In genomic region chr7:45881759-45882464, GRCh38 we compare ENCODE assay signal across 1 cellular context.
TF ChIP-seq lines count a peak whose summit lies in the region.

No MANE protein-coding gene starts in this region.

TF ChIP-seq in HepG2, 621 proteins besides CTCF, POLR2A, EP300 and RAD21 (continued from another document and continues in another):
- 0 out of 2 replicates have a peak, but pooled peaks have one; percentile 67 for TF ChIP-seq ZNF775 (CRISPR knock-in tag; IDR thresholded peaks at IDR 0.05; ENCODE audit: borderline replicate concordance)
- TF ChIP-seq HNF1A (IDR thresholded peaks at IDR 0.05; ENCODE audit: low read depth): peak; percentile 91
- peak; percentile 94; the same call in 1 of the 2 replicates for TF ChIP-seq HNF1A (CRISPR knock-in tag; IDR thresholded peaks at IDR 0.05; ENCODE audit: borderline replicate concordance)
- TF ChIP-seq TEAD3 (CRISPR knock-in tag; optimal IDR thresholded peaks at IDR 0.05; ENCODE audit: borderline replicate concordance): peak; percentile 79
- no peak for TF ChIP-seq NFE2 (CRISPR knock-in tag; IDR thresholded peaks at IDR 0.05)
- TF ChIP-seq ZFP36L1 (CRISPR knock-in tag; IDR thresholded peaks at IDR 0.05): peak; percentile 90; the same call in 1 of the 2 replicates
- no peak for TF ChIP-seq ZNF619 (CRISPR knock-in tag; IDR thresholded peaks at IDR 0.05)
- TF ChIP-seq RFX3 (CRISPR knock-in tag; IDR thresholded peaks at IDR 0.05): peak; percentile 65
- TF ChIP-seq TRIM24 (CRISPR knock-in tag; IDR thresholded peaks at IDR 0.05): peak; percentile 95
- peak; percentile 95 for TF ChIP-seq NR2F6 (IDR thresholded peaks at IDR 0.05)
- peak; percentile 93 for TF ChIP-seq NR2F6 (CRISPR knock-in tag; IDR thresholded peaks at IDR 0.05)
- 0 out of 2 replicates have a peak, but pooled peaks have one; percentile 53 for TF ChIP-seq ZNF160 (CRISPR knock-in tag; IDR thresholded peaks at IDR 0.05)
- peak; percentile 82; the same call in 1 of the 2 replicates for TF ChIP-seq ZNF275 (CRISPR knock-in tag; IDR thresholded peaks at IDR 0.05; ENCODE audit: borderline replicate concordance)
- peak; percentile 82 for TF ChIP-seq ATF7-NPFF (CRISPR knock-in tag; IDR thresholded peaks at IDR 0.05; ENCODE audit: low read depth)
- TF ChIP-seq MXI1 (IDR thresholded peaks at IDR 0.05; ENCODE audit: borderline replicate concordance, low read depth, low read length): peak; percentile 45; the same call in 1 of the 3 replicates
- no peak for TF ChIP-seq ZNF274 (CRISPR knock-in tag; IDR thresholded peaks at IDR 0.05)
- peak; percentile 69; the same call in 1 of the 2 replicates for TF ChIP-seq KMT2B (CRISPR knock-in tag; IDR thresholded peaks at IDR 0.05)
- no peak for TF ChIP-seq HOXA7 (CRISPR knock-in tag; IDR thresholded peaks at IDR 0.05)
- TF ChIP-seq JUN (CRISPR knock-in tag; IDR thresholded peaks at IDR 0.05): peak; percentile 98
- peak; percentile 96 for TF ChIP-seq BCL6 (CRISPR knock-in tag; IDR thresholded peaks at IDR 0.05)
- peak; percentile 99 for TF ChIP-seq ZBTB43 (CRISPR knock-in tag; conservative IDR thresholded peaks at IDR 0.05)
- no peak; the same call in 1 of the 2 replicates for TF ChIP-seq ZSCAN31 (CRISPR knock-in tag; IDR thresholded peaks at IDR 0.05; ENCODE audit: low read depth)
- TF ChIP-seq, protein P1, sequence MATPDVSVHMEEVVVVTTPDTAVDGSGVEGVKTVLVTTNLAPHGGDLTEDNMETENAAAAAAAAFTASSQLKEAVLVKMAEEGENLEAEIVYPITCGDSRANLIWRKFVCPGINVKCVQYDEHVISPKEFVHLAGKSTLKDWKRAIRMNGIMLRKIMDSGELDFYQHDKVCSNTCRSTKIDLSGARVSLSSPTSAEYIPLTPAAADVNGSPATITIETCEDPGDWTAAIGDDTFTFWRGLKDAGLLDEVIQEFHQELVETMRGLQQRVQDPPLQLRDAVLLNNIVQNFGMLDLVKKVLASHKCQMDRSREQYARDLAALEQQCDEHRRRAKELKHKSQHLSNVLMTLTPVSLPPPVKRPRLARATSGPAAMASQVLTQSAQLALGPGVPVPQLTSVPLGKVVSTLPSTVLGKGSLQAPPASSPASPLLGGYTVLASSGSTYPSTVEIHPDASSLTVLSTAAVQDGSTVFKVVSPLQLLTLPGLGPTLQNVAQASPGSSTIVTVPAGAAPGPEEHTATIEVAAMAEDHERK (CRISPR knock-in tag; IDR thresholded peaks at IDR 0.05; ENCODE audit: low read depth): no peak
- no peak for TF ChIP-seq ZNF891 (CRISPR knock-in tag; IDR thresholded peaks at IDR 0.05)
- TF ChIP-seq, protein P2, sequence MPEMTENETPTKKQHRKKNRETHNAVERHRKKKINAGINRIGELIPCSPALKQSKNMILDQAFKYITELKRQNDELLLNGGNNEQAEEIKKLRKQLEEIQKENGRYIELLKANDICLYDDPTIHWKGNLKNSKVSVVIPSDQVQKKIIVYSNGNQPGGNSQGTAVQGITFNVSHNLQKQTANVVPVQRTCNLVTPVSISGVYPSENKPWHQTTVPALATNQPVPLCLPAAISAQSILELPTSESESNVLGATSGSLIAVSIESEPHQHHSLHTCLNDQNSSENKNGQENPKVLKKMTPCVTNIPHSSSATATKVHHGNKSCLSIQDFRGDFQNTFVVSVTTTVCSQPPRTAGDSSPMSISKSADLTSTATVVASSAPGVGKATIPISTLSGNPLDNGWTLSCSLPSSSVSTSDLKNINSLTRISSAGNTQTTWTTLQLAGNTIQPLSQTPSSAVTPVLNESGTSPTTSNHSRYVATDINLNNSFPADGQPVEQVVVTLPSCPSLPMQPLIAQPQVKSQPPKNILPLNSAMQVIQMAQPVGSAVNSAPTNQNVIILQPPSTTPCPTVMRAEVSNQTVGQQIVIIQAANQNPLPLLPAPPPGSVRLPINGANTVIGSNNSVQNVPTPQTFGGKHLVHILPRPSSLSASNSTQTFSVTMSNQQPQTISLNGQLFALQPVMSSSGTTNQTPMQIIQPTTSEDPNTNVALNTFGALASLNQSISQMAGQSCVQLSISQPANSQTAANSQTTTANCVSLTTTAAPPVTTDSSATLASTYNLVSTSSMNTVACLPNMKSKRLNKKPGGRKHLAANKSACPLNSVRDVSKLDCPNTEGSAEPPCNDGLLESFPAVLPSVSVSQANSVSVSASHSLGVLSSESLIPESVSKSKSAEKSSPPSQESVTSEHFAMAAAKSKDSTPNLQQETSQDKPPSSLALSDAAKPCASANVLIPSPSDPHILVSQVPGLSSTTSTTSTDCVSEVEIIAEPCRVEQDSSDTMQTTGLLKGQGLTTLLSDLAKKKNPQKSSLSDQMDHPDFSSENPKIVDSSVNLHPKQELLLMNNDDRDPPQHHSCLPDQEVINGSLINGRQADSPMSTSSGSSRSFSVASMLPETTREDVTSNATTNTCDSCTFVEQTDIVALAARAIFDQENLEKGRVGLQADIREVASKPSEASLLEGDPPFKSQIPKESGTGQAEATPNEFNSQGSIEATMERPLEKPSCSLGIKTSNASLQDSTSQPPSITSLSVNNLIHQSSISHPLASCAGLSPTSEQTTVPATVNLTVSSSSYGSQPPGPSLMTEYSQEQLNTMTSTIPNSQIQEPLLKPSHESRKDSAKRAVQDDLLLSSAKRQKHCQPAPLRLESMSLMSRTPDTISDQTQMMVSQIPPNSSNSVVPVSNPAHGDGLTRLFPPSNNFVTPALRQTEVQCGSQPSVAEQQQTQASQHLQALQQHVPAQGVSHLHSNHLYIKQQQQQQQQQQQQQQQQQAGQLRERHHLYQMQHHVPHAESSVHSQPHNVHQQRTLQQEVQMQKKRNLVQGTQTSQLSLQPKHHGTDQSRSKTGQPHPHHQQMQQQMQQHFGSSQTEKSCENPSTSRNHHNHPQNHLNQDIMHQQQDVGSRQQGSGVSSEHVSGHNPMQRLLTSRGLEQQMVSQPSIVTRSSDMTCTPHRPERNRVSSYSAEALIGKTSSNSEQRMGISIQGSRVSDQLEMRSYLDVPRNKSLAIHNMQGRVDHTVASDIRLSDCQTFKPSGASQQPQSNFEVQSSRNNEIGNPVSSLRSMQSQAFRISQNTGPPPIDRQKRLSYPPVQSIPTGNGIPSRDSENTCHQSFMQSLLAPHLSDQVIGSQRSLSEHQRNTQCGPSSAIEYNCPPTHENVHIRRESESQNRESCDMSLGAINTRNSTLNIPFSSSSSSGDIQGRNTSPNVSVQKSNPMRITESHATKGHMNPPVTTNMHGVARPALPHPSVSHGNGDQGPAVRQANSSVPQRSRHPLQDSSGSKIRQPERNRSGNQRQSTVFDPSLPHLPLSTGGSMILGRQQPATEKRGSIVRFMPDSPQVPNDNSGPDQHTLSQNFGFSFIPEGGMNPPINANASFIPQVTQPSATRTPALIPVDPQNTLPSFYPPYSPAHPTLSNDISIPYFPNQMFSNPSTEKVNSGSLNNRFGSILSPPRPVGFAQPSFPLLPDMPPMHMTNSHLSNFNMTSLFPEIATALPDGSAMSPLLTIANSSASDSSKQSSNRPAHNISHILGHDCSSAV (CRISPR knock-in tag; IDR thresholded peaks at IDR 0.05; ENCODE audit: borderline replicate concordance): no peak
- peak; percentile 77 for TF ChIP-seq ZSCAN25 (CRISPR knock-in tag; IDR thresholded peaks at IDR 0.05)
- 0 out of 2 replicates have a peak, but pooled peaks have one; percentile 52 for TF ChIP-seq SMAD9 (CRISPR knock-in tag; IDR thresholded peaks at IDR 0.05)
- peak; percentile 87; the same call in 1 of the 2 replicates for TF ChIP-seq ZNF724P (CRISPR knock-in tag; IDR thresholded peaks at IDR 0.05; ENCODE audit: borderline replicate concordance)
- TF ChIP-seq TERF1 (CRISPR knock-in tag; IDR thresholded peaks at IDR 0.05): no peak
- no peak for TF ChIP-seq ZNF646 (CRISPR knock-in tag; IDR thresholded peaks at IDR 0.05)
- TF ChIP-seq IKZF4 (CRISPR knock-in tag; IDR thresholded peaks at IDR 0.05; ENCODE audit: borderline replicate concordance, low read depth, not compliant biosample characterization): no peak
- TF ChIP-seq NFATC3 (CRISPR knock-in tag; IDR thresholded peaks at IDR 0.05): 0 out of 2 replicates have a peak, but pooled peaks have one; percentile 68
- peak; percentile 98 for TF ChIP-seq NFKBIZ (CRISPR knock-in tag; IDR thresholded peaks at IDR 0.05)
